8 cellular contexts compared by ENCODE assay signal in genomic region chr2:43426305-43427031, GRCh38.
DNase-seq lines count a peak whose midpoint lies in the region; ATAC-seq and TF ChIP-seq lines count a peak whose summit lies in the region.

No MANE protein-coding gene starts in this region.

- TF ChIP-seq CTCF in esophagus muscularis mucosa (IDR thresholded peaks at IDR 0.05) (no peak), thoracic aorta (IDR thresholded peaks at IDR 0.05) (no peak)

- no peak for TF ChIP-seq EP300 in esophagus muscularis mucosa (IDR thresholded peaks at IDR 0.05)

- DNase-seq in NOMO-1 treated with dmso at 0.1 percent for 144 hours (lab: John Stamatoyannopoulos, UW; ENCODE audit: unreplicated experiment): peak; percentile 84
- peak; percentile 54 for DNase-seq in activated CD8-positive, alpha-beta memory T cell treated with anti-CD3 and anti-CD28 coated beads, Interleukin-2, amount 50 U/mL, for 4 hours
- DNase-seq in esophagus muscularis mucosa (ENCODE audit: extremely low spot score): no peak
- peak; percentile 92 for DNase-seq in non-pigmented ciliary epithelial cell (ENCODE audit: low read depth)
- DNase-seq in thoracic aorta (ENCODE audit: low spot score): no peak
- no peak for DNase-seq in NCI-H524 treated with DMSO at 0.1 percent for 48 hours (lab: John Stamatoyannopoulos, UW)

- no peak for TF ChIP-seq POLR2A in esophagus muscularis mucosa (IDR thresholded peaks at IDR 0.05; ENCODE audit: low read depth)

- peak overlapping the region; percentile 11 to 47 (median 23) for H3K27ac ChIP-seq in esophagus muscularis mucosa (replicated peaks in 1 of 4)
- peak overlapping the region; percentile 65 to 73 for H3K27ac ChIP-seq in thoracic aorta

- H3K4me1 ChIP-seq in esophagus muscularis mucosa (peaks cover 5 to 19% (median 16%) of the 10 kb centered on the region in 4 donors), thoracic aorta (ENCODE audit: control insufficient read depth in 1 of 2, low read depth in 2 of 2) (peaks cover 29 to 48% of the 10 kb centered on the region in 2 donors)

- no peaks in the 10 kb centered on the region for H3K9me3 ChIP-seq in esophagus muscularis mucosa
- H3K9me3 ChIP-seq in thoracic aorta: no peaks in the 10 kb centered on the region

- H3K4me3 ChIP-seq in esophagus muscularis mucosa (no peak overlapping the region), thoracic aorta (no peak overlapping the region)

- intact Hi-C loops in esophagus muscularis mucosa (cut with DNase I): no loop called here

- H3K27me3 ChIP-seq in esophagus muscularis mucosa (no peaks in the 10 kb centered on the region), thoracic aorta (replicated peaks; ENCODE audit: insufficient read depth) (no peaks in the 10 kb centered on the region)

- WGBS in esophagus muscularis mucosa: 57% methylated on average over 3 of the region's 3 CpGs

- H3K36me3 ChIP-seq in esophagus muscularis mucosa (peaks cover 0 to 8% (median 2%) of the 10 kb centered on the region in 4 donors), thoracic aorta (no peaks in the 10 kb centered on the region)

- ATAC-seq in GM18511 (IDR thresholded peaks at IDR 0.05; ENCODE audit: unreplicated experiment): peak; percentile 96
- peak; percentile 71 for ATAC-seq in HG02970 (IDR thresholded peaks at IDR 0.05; ENCODE audit: low FRiP score, unreplicated experiment)
- peak; percentile 83 for ATAC-seq in thoracic aorta (ENCODE audit: insufficient number of reproducible peaks, low FRiP score, low read depth)

Comparison
In these comparisons a context has a peak if more than half of its experiments do, and no peak if none do; other contexts are left out.
1. DNase-seq: peak in NOMO-1 treated with dmso at 0.1 percent for 144 hours (single experiment), activated CD8-positive, alpha-beta memory T cell treated with anti-CD3 and anti-CD28 coated beads, Interleukin-2, amount 50 U/mL, for 4 hours (single experiment) and non-pigmented ciliary epithelial cell (single experiment); none in esophagus muscularis mucosa (single experiment), thoracic aorta (single experiment) and NCI-H524 treated with DMSO at 0.1 percent for 48 hours (single experiment).
2. Peak in every context shown above with its lines, with median percentiles within 50 percentile points of each other: ATAC-seq.